ENCODE assay signal across 1 cellular context in the genomic region with DNA sequence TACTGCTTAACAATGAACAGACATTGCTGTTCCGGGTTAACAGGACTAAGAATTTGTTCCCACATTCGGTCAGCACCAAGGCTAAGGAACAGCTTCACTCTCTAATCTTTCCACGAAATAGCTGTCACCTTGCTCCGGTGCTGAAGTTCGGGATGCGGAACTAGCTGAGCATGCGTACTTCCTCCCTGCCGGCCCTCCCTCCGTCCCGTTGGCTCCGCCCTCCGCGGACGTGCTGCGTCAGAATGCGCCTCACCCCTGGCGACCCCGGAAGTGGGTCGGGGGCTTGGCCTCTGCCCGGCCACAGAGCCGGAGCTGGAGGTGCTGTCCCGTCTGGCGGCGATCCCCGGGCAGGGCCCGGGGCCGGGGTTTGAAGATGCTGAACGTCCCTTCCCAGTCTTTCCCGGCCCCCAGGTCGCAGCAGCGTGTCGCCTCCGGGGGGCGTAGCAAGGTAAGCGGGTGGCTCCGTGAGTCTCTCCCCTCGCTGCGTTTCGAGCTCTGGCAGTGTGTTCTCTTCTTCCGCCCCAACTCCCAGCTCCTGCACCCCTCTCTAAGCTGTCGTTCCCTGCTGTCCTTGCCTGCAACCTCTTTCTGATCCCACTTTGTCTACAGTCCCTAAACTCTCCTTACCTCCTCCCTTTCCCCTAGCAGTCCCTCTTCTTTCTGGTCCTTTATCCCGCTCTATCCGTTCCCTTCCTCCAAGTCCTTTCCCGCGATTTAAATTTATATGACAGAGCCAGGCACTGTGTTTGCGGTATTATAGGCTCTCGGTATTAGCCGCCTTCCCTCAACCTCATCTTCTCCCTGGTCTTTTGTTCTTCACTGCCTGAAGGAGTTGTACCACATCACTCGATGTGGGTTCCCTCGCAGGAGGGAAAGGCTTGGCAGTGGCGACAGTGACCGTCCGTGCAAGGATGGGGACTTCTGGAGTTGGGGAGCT.
TF ChIP-seq lines count a peak whose summit lies in the region.

CYB5R4 (plus strand) TSS at position 280 of the 937 bp plus-strand sequence; CDS start at position 374, 94 bp downstream.

TF ChIP-seq in HepG2, 621 proteins besides CTCF, POLR2A, EP300 and RAD21 (continued from another document and continues in another):
- TF ChIP-seq TFDP1 (CRISPR knock-in tag; IDR thresholded peaks at IDR 0.05; ENCODE audit: borderline replicate concordance) = peak; percentile 47; the same call in 1 of the 2 replicates
- TF ChIP-seq ATRX (CRISPR knock-in tag; IDR thresholded peaks at IDR 0.05; ENCODE audit: borderline replicate concordance) = peak; percentile 82; the same call in 1 of the 2 replicates
- no peak; the same call in 1 of the 2 replicates for TF ChIP-seq ZNF101 (CRISPR knock-in tag; IDR thresholded peaks at IDR 0.05; ENCODE audit: borderline replicate concordance, low read depth)
- TF ChIP-seq MYNN (CRISPR knock-in tag; IDR thresholded peaks at IDR 0.05; ENCODE audit: low read depth) = peak; percentile 95
- TF ChIP-seq, protein P1, sequence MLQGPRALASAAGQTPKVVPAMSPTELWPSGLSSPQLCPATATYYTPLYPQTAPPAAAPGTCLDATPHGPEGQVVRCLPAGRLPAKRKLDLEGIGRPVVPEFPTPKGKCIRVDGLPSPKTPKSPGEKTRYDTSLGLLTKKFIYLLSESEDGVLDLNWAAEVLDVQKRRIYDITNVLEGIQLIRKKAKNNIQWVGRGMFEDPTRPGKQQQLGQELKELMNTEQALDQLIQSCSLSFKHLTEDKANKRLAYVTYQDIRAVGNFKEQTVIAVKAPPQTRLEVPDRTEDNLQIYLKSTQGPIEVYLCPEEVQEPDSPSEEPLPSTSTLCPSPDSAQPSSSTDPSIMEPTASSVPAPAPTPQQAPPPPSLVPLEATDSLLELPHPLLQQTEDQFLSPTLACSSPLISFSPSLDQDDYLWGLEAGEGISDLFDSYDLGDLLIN (CRISPR knock-in tag; IDR thresholded peaks at IDR 0.05; ENCODE audit: borderline replicate concordance) = no peak; the same call in 1 of the 2 replicates
- TF ChIP-seq PCBP1 (IDR thresholded peaks at IDR 0.05; ENCODE audit: borderline replicate concordance, low read depth, low read length) = 0 out of 2 replicates have a peak, but pooled peaks have one; percentile 51
- no peak for TF ChIP-seq MATR3 (CRISPR knock-in tag; IDR thresholded peaks at IDR 0.05)
- TF ChIP-seq, protein P2, sequence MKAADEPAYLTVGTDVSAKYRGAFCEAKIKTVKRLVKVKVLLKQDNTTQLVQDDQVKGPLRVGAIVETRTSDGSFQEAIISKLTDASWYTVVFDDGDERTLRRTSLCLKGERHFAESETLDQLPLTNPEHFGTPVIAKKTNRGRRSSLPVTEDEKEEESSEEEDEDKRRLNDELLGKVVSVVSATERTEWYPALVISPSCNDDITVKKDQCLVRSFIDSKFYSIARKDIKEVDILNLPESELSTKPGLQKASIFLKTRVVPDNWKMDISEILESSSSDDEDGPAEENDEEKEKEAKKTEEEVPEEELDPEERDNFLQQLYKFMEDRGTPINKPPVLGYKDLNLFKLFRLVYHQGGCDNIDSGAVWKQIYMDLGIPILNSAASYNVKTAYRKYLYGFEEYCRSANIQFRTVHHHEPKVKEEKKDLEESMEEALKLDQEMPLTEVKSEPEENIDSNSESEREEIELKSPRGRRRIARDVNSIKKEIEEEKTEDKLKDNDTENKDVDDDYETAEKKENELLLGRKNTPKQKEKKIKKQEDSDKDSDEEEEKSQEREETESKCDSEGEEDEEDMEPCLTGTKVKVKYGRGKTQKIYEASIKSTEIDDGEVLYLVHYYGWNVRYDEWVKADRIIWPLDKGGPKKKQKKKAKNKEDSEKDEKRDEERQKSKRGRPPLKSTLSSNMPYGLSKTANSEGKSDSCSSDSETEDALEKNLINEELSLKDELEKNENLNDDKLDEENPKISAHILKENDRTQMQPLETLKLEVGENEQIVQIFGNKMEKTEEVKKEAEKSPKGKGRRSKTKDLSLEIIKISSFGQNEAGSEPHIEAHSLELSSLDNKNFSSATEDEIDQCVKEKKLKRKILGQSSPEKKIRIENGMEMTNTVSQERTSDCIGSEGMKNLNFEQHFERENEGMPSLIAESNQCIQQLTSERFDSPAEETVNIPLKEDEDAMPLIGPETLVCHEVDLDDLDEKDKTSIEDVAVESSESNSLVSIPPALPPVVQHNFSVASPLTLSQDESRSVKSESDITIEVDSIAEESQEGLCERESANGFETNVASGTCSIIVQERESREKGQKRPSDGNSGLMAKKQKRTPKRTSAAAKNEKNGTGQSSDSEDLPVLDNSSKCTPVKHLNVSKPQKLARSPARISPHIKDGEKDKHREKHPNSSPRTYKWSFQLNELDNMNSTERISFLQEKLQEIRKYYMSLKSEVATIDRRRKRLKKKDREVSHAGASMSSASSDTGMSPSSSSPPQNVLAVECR (CRISPR knock-in tag; IDR thresholded peaks at IDR 0.05; ENCODE audit: borderline replicate concordance) = peak; percentile 97
- TF ChIP-seq FOXM1 (CRISPR knock-in tag; IDR thresholded peaks at IDR 0.05) = peak; percentile 92; the same call in 1 of the 2 replicates
- TF ChIP-seq ETS1 (CRISPR knock-in tag; IDR thresholded peaks at IDR 0.05) = peak; percentile 97
- peak; percentile 74; the same call in 1 of the 2 replicates for TF ChIP-seq ZNF761 (CRISPR knock-in tag; conservative IDR thresholded peaks at IDR 0.05)
- no peak for TF ChIP-seq GTF3A (CRISPR knock-in tag; conservative IDR thresholded peaks at IDR 0.05)
- peak; percentile 82 for TF ChIP-seq XRCC5 (optimal IDR thresholded peaks at IDR 0.05; ENCODE audit: low read length)
- TF ChIP-seq MTA1 (CRISPR knock-in tag; IDR thresholded peaks at IDR 0.05; ENCODE audit: borderline replicate concordance) = no peak
- TF ChIP-seq, protein P3, sequence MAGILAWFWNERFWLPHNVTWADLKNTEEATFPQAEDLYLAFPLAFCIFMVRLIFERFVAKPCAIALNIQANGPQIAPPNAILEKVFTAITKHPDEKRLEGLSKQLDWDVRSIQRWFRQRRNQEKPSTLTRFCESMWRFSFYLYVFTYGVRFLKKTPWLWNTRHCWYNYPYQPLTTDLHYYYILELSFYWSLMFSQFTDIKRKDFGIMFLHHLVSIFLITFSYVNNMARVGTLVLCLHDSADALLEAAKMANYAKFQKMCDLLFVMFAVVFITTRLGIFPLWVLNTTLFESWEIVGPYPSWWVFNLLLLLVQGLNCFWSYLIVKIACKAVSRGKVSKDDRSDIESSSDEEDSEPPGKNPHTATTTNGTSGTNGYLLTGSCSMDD (CRISPR knock-in tag; IDR thresholded peaks at IDR 0.05) = peak; percentile 96
- peak; percentile 79; the same call in 1 of the 2 replicates for TF ChIP-seq ZNF724P (CRISPR knock-in tag; IDR thresholded peaks at IDR 0.05; ENCODE audit: borderline replicate concordance)
- TF ChIP-seq ZNF234 (CRISPR knock-in tag; conservative IDR thresholded peaks at IDR 0.05) = no peak
- no peak for TF ChIP-seq TCF7L2 (IDR thresholded peaks at IDR 0.05; ENCODE audit: low read depth, low read length)
- peak; percentile 86 for TF ChIP-seq KMT2A (CRISPR knock-in tag; IDR thresholded peaks at IDR 0.05)
- TF ChIP-seq ZNF7 (CRISPR knock-in tag; IDR thresholded peaks at IDR 0.05) = peak; percentile 86
- no peak for TF ChIP-seq TBX3 (IDR thresholded peaks at IDR 0.05; ENCODE audit: borderline replicate concordance)
- peak; percentile 92; the same call in 1 of the 2 replicates for TF ChIP-seq AKNA (CRISPR knock-in tag; IDR thresholded peaks at IDR 0.05; ENCODE audit: borderline replicate concordance)
- TF ChIP-seq, protein P4, sequence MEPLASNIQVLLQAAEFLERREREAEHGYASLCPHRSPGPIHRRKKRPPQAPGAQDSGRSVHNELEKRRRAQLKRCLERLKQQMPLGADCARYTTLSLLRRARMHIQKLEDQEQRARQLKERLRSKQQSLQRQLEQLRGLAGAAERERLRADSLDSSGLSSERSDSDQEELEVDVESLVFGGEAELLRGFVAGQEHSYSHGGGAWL (CRISPR knock-in tag; IDR thresholded peaks at IDR 0.05) = peak; percentile 86
- TF ChIP-seq ATF1 (CRISPR knock-in tag; IDR thresholded peaks at IDR 0.05) = peak; percentile 83
- no peak for TF ChIP-seq ZNF484 (CRISPR knock-in tag; IDR thresholded peaks at IDR 0.05; ENCODE audit: borderline replicate concordance, low read depth)
- TF ChIP-seq RARA (CRISPR knock-in tag; IDR thresholded peaks at IDR 0.05) = peak; percentile 90
- no peak for TF ChIP-seq TBP (CRISPR knock-in tag; IDR thresholded peaks at IDR 0.05)
- no peak for TF ChIP-seq FOXP1 (IDR thresholded peaks at IDR 0.05)
- peak; percentile 52; the same call in 1 of the 2 replicates for TF ChIP-seq FOXP1 (CRISPR knock-in tag; IDR thresholded peaks at IDR 0.05)
- TF ChIP-seq DR1 (CRISPR knock-in tag; IDR thresholded peaks at IDR 0.05) = peak; percentile 74; the same call in 1 of the 2 replicates
- TF ChIP-seq RELA (CRISPR knock-in tag; IDR thresholded peaks at IDR 0.05) = peak; percentile 78; the same call in 1 of the 2 replicates
- peak; percentile 95 for TF ChIP-seq IKZF5 (CRISPR knock-in tag; IDR thresholded peaks at IDR 0.05)
- peak; percentile 100 for TF ChIP-seq KLF6 (CRISPR knock-in tag; IDR thresholded peaks at IDR 0.05)
- TF ChIP-seq ZNF230 (CRISPR knock-in tag; IDR thresholded peaks at IDR 0.05) = no peak
- no peak; the same call in 1 of the 2 replicates for TF ChIP-seq ZSCAN20 (CRISPR knock-in tag; IDR thresholded peaks at IDR 0.05; ENCODE audit: borderline replicate concordance)
- TF ChIP-seq NFIC (IDR thresholded peaks at IDR 0.05; ENCODE audit: low read length) = no peak
- TF ChIP-seq ZFP37 (CRISPR knock-in tag; IDR thresholded peaks at IDR 0.05; ENCODE audit: borderline replicate concordance) = peak; percentile 98; the same call in 1 of the 2 replicates
- peak; percentile 68 to 100; a peak in 3 of 4 replicates for TF ChIP-seq KLF16 (CRISPR knock-in tag; IDR thresholded peaks at IDR 0.05)
- peak; percentile 99 for TF ChIP-seq ZBTB44 (CRISPR knock-in tag; IDR thresholded peaks at IDR 0.05)
- TF ChIP-seq MED8 (CRISPR knock-in tag; IDR thresholded peaks at IDR 0.05; ENCODE audit: insufficient replicate concordance) = no peak
